Comparison of ENCODE assay signal across 11 cellular contexts in the genomic region with DNA sequence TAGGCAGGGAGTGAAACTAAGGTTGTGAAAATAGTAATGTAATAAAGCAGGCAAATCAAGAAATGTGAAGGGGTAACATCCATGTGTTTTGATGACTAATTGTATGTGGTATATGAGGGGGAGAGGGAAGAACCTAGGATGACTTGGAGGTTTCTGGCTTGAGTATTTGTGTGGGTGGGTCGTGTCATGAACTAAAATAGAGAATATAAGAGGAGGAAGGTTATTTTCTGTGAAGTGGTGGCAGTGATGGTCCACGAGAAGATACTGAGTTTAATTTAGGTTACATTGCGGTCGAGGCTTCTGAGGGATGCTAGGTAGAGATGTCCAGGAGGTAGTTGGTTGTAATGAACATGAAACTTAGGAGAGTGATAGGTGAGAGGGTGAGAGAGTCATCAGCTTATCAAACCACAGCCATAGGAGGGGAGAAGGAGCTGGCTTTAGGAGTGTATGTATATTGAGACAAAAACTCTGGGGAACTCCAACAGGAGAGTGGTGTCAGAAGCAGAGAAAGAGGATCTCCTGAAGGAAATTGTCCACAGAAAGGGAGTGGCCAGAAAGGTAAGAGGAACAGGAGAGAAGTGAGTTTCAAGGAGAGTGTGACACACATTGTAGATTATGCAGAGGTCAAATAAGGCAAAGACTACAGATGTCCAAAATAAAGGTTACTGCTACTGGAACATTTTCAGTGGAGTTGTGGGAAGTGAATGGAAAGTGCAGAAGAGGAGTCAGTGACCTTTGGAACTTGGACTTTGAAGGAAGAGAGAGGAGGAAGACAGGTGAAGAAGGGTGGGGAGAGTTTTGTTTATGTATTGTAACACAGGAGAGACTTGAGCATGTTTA.
DNase-seq lines count a peak whose midpoint lies in the region; ATAC-seq and TF ChIP-seq lines count a peak whose summit lies in the region.
"Had no signal": no experiment of that assay in that cellular context is flagged by ENCODE, and none has a peak within 500 bp of the region (broad histone marks: within the 10 kb centered on the region; RNA-seq: fewer than 3 reads in every experiment).

No MANE protein-coding gene starts in this region.

- H3K27me3 Mint-ChIP-seq in activated naive CD8-positive, alpha-beta T cell treated with anti-CD3 and anti-CD28 coated beads, Interleukin-2, amount 50 U/mL, for 24 hours = peaks cover 6% of the 10 kb centered on the region
- H3K27me3 Mint-ChIP-seq in activated naive CD8-positive, alpha-beta T cell treated with anti-CD3 and anti-CD28 coated beads for 36 hours = no peaks in the 10 kb centered on the region
- H3K27me3 Mint-ChIP-seq: CD4-positive, alpha-beta memory T cell had no signal

- H3K27ac Mint-ChIP-seq in activated naive CD8-positive, alpha-beta T cell treated with anti-CD3 and anti-CD28 coated beads, Interleukin-2, amount 50 U/mL, for 24 hours = no peak overlapping the region
- H3K27ac Mint-ChIP-seq in activated naive CD8-positive, alpha-beta T cell treated with anti-CD3 and anti-CD28 coated beads for 36 hours = no peak overlapping the region
- H3K27ac Mint-ChIP-seq: activated naive CD4-positive, alpha-beta T cell treated with anti-CD3 and anti-CD28 coated beads, Interleukin-2, amount 50 U/mL, for 24 hours; CD4-positive, alpha-beta memory T cell; effector memory CD8-positive, alpha-beta T cell had no signal

- H3K4me3 Mint-ChIP-seq in activated naive CD8-positive, alpha-beta T cell treated with anti-CD3 and anti-CD28 coated beads, Interleukin-2, amount 50 U/mL, for 24 hours = no peak overlapping the region
- H3K4me3 Mint-ChIP-seq in activated naive CD8-positive, alpha-beta T cell treated with anti-CD3 and anti-CD28 coated beads for 36 hours = no peak overlapping the region
- H3K4me3 Mint-ChIP-seq: activated naive CD4-positive, alpha-beta T cell treated with anti-CD3 and anti-CD28 coated beads, Interleukin-2, amount 50 U/mL, for 24 hours; CD4-positive, alpha-beta memory T cell; effector memory CD8-positive, alpha-beta T cell had no signal

- 96% methylated on average over 4 of the region's 4 CpGs for WGBS in hepatocyte (ENCODE audit: low lambda C conversion rate, missing lambda C conversion rate)

- TF ChIP-seq CTCF in hepatocyte (IDR thresholded peaks at IDR 0.05; ENCODE audit: poor library complexity) = no peak

- H3K79me2 ChIP-seq in hepatocyte = peaks cover 93% of the 10 kb centered on the region

- no peaks in the 10 kb centered on the region for H3K36me3 Mint-ChIP-seq in activated naive CD8-positive, alpha-beta T cell treated with anti-CD3 and anti-CD28 coated beads, Interleukin-2, amount 50 U/mL, for 24 hours (ENCODE audit: low read depth)
- H3K36me3 Mint-ChIP-seq in activated naive CD8-positive, alpha-beta T cell treated with anti-CD3 and anti-CD28 coated beads for 36 hours = no peaks in the 10 kb centered on the region
- H3K36me3 Mint-ChIP-seq: activated naive CD4-positive, alpha-beta T cell treated with anti-CD3 and anti-CD28 coated beads, Interleukin-2, amount 50 U/mL, for 24 hours had no signal

- ATAC-seq in activated naive CD8-positive, alpha-beta T cell treated with anti-CD3 and anti-CD28 coated beads, Interleukin-2, amount 50 U/mL, for 24 hours = peak; percentile 89
- ATAC-seq: effector memory CD8-positive, alpha-beta T cell had no signal

- no peak overlapping the region for H2AFZ ChIP-seq in hepatocyte

- no peaks in the 10 kb centered on the region for H3K9me3 Mint-ChIP-seq in activated naive CD8-positive, alpha-beta T cell treated with anti-CD3 and anti-CD28 coated beads, Interleukin-2, amount 50 U/mL, for 24 hours
- no peaks in the 10 kb centered on the region for H3K9me3 Mint-ChIP-seq in activated naive CD8-positive, alpha-beta T cell treated with anti-CD3 and anti-CD28 coated beads for 36 hours
- H3K9me3 Mint-ChIP-seq: activated naive CD4-positive, alpha-beta T cell treated with anti-CD3 and anti-CD28 coated beads, Interleukin-2, amount 50 U/mL, for 24 hours; CD4-positive, alpha-beta memory T cell; effector memory CD8-positive, alpha-beta T cell had no signal

- H3K27me3 ChIP-seq in hepatocyte (no peaks in the 10 kb centered on the region), subcutaneous abdominal adipose tissue (ENCODE audit: control insufficient read depth in 5 of 5, insufficient read depth in 4 of 5, low read length in 5 of 5) (no peaks in the 10 kb centered on the region)

- H3K9ac ChIP-seq in subcutaneous abdominal adipose tissue (ENCODE audit: low read length in 5 of 5) = no peak overlapping the region

- no peak overlapping the region for H3K4me3 ChIP-seq in hepatocyte
- H3K4me3 ChIP-seq in subcutaneous abdominal adipose tissue (ENCODE audit: low read depth in 1 of 5, low read length in 5 of 5) = no peak overlapping the region

- H3K9me3 ChIP-seq in hepatocyte (ENCODE audit: low read depth) (no peaks in the 10 kb centered on the region), subcutaneous abdominal adipose tissue (ENCODE audit: control insufficient read depth in 5 of 5, low read length in 5 of 5) (no peaks in the 10 kb centered on the region)

- DNase-seq in activated naive CD8-positive, alpha-beta T cell treated with anti-CD3 and anti-CD28 coated beads, Interleukin-2, amount 50 U/mL, for 24 hours = no peak
- no peak for DNase-seq in activated naive CD8-positive, alpha-beta T cell treated with anti-CD3 and anti-CD28 coated beads for 36 hours
- peak; percentile 70 for DNase-seq in RPMI7951 (ENCODE audit: low read depth)
- DNase-seq in hepatocyte (ENCODE audit: low spot score) = no peak
- no peak for DNase-seq in medulla oblongata (ENCODE audit: extremely low spot score)
- DNase-seq in NCI-H774 (lab: John Stamatoyannopoulos, UW) = no peak
- no peak for DNase-seq in KBM-7
- DNase-seq: CD4-positive, alpha-beta memory T cell; effector memory CD8-positive, alpha-beta T cell had no signal

- H3K9me2 ChIP-seq in hepatocyte (replicated peaks; ENCODE audit: insufficient read depth) = no peaks in the 10 kb centered on the region

- no peaks in the 10 kb centered on the region for H3K36me3 ChIP-seq in hepatocyte (replicated peaks; ENCODE audit: insufficient read depth, low read depth)
- H3K36me3 ChIP-seq in subcutaneous abdominal adipose tissue (ENCODE audit: control insufficient read depth in 5 of 5, insufficient read depth in 5 of 5, low read length in 5 of 5) = peaks cover 0 to 4% (median 0%) of the 10 kb centered on the region in 5 donors

- H3K4me1 ChIP-seq in hepatocyte (ENCODE audit: insufficient read depth) (peaks cover 32% of the 10 kb centered on the region), subcutaneous abdominal adipose tissue (ENCODE audit: control insufficient read depth in 5 of 5, insufficient read depth in 5 of 5, low read length in 5 of 5) (peaks cover 2 to 43% (median 36%) of the 10 kb centered on the region in 5 donors)

- in situ Hi-C loops in KBM-7 (cut with MboI; ENCODE audit: low pct_unique_long_range_greater_than_20kb, low sequenced_read_pairs) = no loop called here

- peak overlapping the region; percentile 16 for H3K27ac ChIP-seq in hepatocyte
- H3K27ac ChIP-seq in subcutaneous abdominal adipose tissue (ENCODE audit: low read depth, low read length) = peak overlapping the region; percentile 13

- no peak overlapping the region for H3K4me2 ChIP-seq in hepatocyte

- H3K4me1 Mint-ChIP-seq in activated naive CD8-positive, alpha-beta T cell treated with anti-CD3 and anti-CD28 coated beads, Interleukin-2, amount 50 U/mL, for 24 hours = peaks cover 4% of the 10 kb centered on the region
- H3K4me1 Mint-ChIP-seq in activated naive CD8-positive, alpha-beta T cell treated with anti-CD3 and anti-CD28 coated beads for 36 hours = peaks cover 3% of the 10 kb centered on the region
- H3K4me1 Mint-ChIP-seq: activated naive CD4-positive, alpha-beta T cell treated with anti-CD3 and anti-CD28 coated beads, Interleukin-2, amount 50 U/mL, for 24 hours had no signal

- peaks cover 13% of the 10 kb centered on the region for H4K20me1 ChIP-seq in hepatocyte (ENCODE audit: insufficient read depth, poor library complexity, severe bottlenecking)
